Comparison of ENCODE assay signal across 18 cellular contexts in genomic region chr3:108157275-108157674, GRCh38.
"Had no signal": no experiment of that assay in that cellular context is flagged by ENCODE, and none has a peak within 500 bp of the region (broad histone marks: within the 10 kb centered on the region; RNA-seq: fewer than 3 reads in every experiment).

No MANE protein-coding gene starts in this region.

- H3K9me3 Mint-ChIP-seq: activated naive CD8-positive, alpha-beta T cell treated with anti-CD3 and anti-CD28 coated beads, Interleukin-2, amount 10 ng/mL, durations not matched to agents 7 days and 5 days; activated T-cell treated with anti-CD3 and anti-CD28 coated beads, Interleukin-2, amount 50 U/mL, for 72 hours; naive thymus-derived CD4-positive, alpha-beta T cell; T-helper 1 cell treated with Interleukin-12 subunit alpha and Interleukin-12 subunit beta and Interleukin-4 antibody, amounts not matched to agents 30 μg/mL and 1 μg/mL, for 36 hours had no signal

- H3K9me3 ChIP-seq: tibial artery, uterus had no signal

- DNase-seq: activated CD4-positive, alpha-beta T cell treated with anti-CD3 and anti-CD28 coated beads, Interleukin-2, amount 50 U/mL, for 4 hours; activated naive CD8-positive, alpha-beta T cell treated with anti-CD3 and anti-CD28 coated beads, Interleukin-2, amount 10 ng/mL, durations not matched to agents 7 days and 5 days; activated T-cell treated with anti-CD3 and anti-CD28 coated beads, Interleukin-2, amount 50 U/mL, for 72 hours; brain microvascular endothelial cell; foreskin keratinocyte; glutamatergic neuron; mesenchymal stem cell; naive thymus-derived CD4-positive, alpha-beta T cell; nucleus accumbens; posterior cingulate gyrus; stimulated activated CD8-positive, alpha-beta memory T cell treated with anti-CD3 and anti-CD28 coated beads, Interleukin-4, amount 100 ng/mL, for 48 hours; stimulated activated naive CD8-positive, alpha-beta T cell treated with anti-CD3 and anti-CD28 coated beads, Interleukin-15, Interleukin-2, amounts not matched to agents 100 U/mL and 50 U/mL, for 24 hours; substantia nigra; tibial artery; uterus; WERI-Rb-1 had no signal

- H3K4me1 ChIP-seq: tibial artery, uterus had no signal

- ATAC-seq: activated T-cell treated with anti-CD3 and anti-CD28 coated beads, Interleukin-2, amount 50 U/mL, for 72 hours; foreskin keratinocyte; naive thymus-derived CD4-positive, alpha-beta T cell; stimulated activated naive CD8-positive, alpha-beta T cell treated with anti-CD3 and anti-CD28 coated beads, Interleukin-15, Interleukin-2, amounts not matched to agents 100 U/mL and 50 U/mL, for 24 hours had no signal

- H3K27me3 Mint-ChIP-seq: activated naive CD8-positive, alpha-beta T cell treated with anti-CD3 and anti-CD28 coated beads, Interleukin-2, amount 10 ng/mL, durations not matched to agents 7 days and 5 days; naive thymus-derived CD4-positive, alpha-beta T cell had no signal

- H3K4me3 ChIP-seq: coronary artery, tibial artery, uterus had no signal

- H3K4me3 Mint-ChIP-seq: activated naive CD8-positive, alpha-beta T cell treated with anti-CD3 and anti-CD28 coated beads, Interleukin-2, amount 10 ng/mL, durations not matched to agents 7 days and 5 days; activated T-cell treated with anti-CD3 and anti-CD28 coated beads, Interleukin-2, amount 50 U/mL, for 72 hours; naive thymus-derived CD4-positive, alpha-beta T cell; T-helper 1 cell treated with Interleukin-12 subunit alpha and Interleukin-12 subunit beta and Interleukin-4 antibody, amounts not matched to agents 30 μg/mL and 1 μg/mL, for 36 hours had no signal

- H3K36me3 ChIP-seq: brain microvascular endothelial cell, uterus, WERI-Rb-1 had no signal

- H3K27ac ChIP-seq: brain microvascular endothelial cell, coronary artery, foreskin keratinocyte, tibial artery, uterus, WERI-Rb-1 had no signal

- H3K27me3 ChIP-seq: brain microvascular endothelial cell, foreskin keratinocyte, tibial artery, uterus had no signal

- H3K27ac Mint-ChIP-seq: activated naive CD8-positive, alpha-beta T cell treated with anti-CD3 and anti-CD28 coated beads, Interleukin-2, amount 10 ng/mL, durations not matched to agents 7 days and 5 days; activated T-cell treated with anti-CD3 and anti-CD28 coated beads, Interleukin-2, amount 50 U/mL, for 72 hours; T-helper 1 cell treated with Interleukin-12 subunit alpha and Interleukin-12 subunit beta and Interleukin-4 antibody, amounts not matched to agents 30 μg/mL and 1 μg/mL, for 36 hours had no signal
